ENCODE assay signal across 21 cellular contexts in genomic region chr7:2484868-2485267, GRCh38. TPM values are rescaled to one million over a fixed set of nuclear protein-coding genes. Genes with fewer than 3 reads are reported as not detected.
"Had no signal": no experiment of that assay in that cellular context is flagged by ENCODE, and none has a peak within 500 bp of the region (broad histone marks: within the 10 kb centered on the region; RNA-seq: fewer than 3 reads in every experiment).

No MANE protein-coding gene starts in this region.

- DNase-seq: activated CD4-positive, alpha-beta T cell treated with anti-CD3 and anti-CD28 coated beads, Interleukin-2, amount 10 ng/mL, durations not matched to agents 24 days and 14 days; activated CD4-positive, CD25-positive, alpha-beta regulatory T cell; activated CD8-positive, alpha-beta memory T cell treated with anti-CD3 and anti-CD28 coated beads, Interleukin-2, amount 50 U/mL, for 48 hours; activated effector memory CD4-positive, alpha-beta T cell treated with anti-CD3 and anti-CD28 coated beads, Interleukin-2, amount 50 U/mL, for 16 hours; activated T-cell treated with anti-CD3 and anti-CD28 coated beads, Interleukin-2, amount 50 U/mL, for 48 hours; adrenal gland; effector CD4-positive, alpha-beta T cell; mesenchymal stem cell; mucosa of descending colon; naive B cell; ovary; psoas muscle; T-helper 9 cell had no signal

- H3K27ac Mint-ChIP-seq: activated CD4-positive, alpha-beta T cell treated with anti-CD3 and anti-CD28 coated beads, Interleukin-2, amount 10 ng/mL, durations not matched to agents 24 days and 14 days; activated naive CD4-positive, alpha-beta T cell treated with anti-CD3 and anti-CD28 coated beads, Interleukin-2, amount 50 U/mL, for 72 hours; stimulated activated naive CD8-positive, alpha-beta T cell treated with anti-CD3 and anti-CD28 coated beads, Interleukin-15, Interleukin-2, amounts not matched to agents 100 ng/mL and 50 ng/mL, for 24 hours had no signal

- H3K36me3 Mint-ChIP-seq: naive B cell had no signal

- H3K27me3 Mint-ChIP-seq: stimulated activated naive CD8-positive, alpha-beta T cell treated with anti-CD3 and anti-CD28 coated beads, Interleukin-15, Interleukin-2, amounts not matched to agents 100 ng/mL and 50 ng/mL, for 24 hours had no signal

- ATAC-seq: activated naive CD4-positive, alpha-beta T cell treated with anti-CD3 and anti-CD28 coated beads, Interleukin-2, amount 50 U/mL, for 72 hours; esophagus mucosa; gastroesophageal sphincter; mucosa of descending colon; psoas muscle; right cardiac atrium had no signal

- H3K9me3 ChIP-seq: adrenal gland, psoas muscle had no signal

- H3K9me3 Mint-ChIP-seq: activated CD4-positive, alpha-beta T cell treated with anti-CD3 and anti-CD28 coated beads, Interleukin-2, amount 10 ng/mL, durations not matched to agents 24 days and 14 days; activated naive CD4-positive, alpha-beta T cell treated with anti-CD3 and anti-CD28 coated beads, Interleukin-2, amount 50 U/mL, for 72 hours; stimulated activated naive CD8-positive, alpha-beta T cell treated with anti-CD3 and anti-CD28 coated beads, Interleukin-15, Interleukin-2, amounts not matched to agents 100 ng/mL and 50 ng/mL, for 24 hours had no signal

- H3K4me3 Mint-ChIP-seq: activated CD4-positive, alpha-beta T cell treated with anti-CD3 and anti-CD28 coated beads, Interleukin-2, amount 10 ng/mL, durations not matched to agents 24 days and 14 days; naive B cell; stimulated activated naive CD8-positive, alpha-beta T cell treated with anti-CD3 and anti-CD28 coated beads, Interleukin-15, Interleukin-2, amounts not matched to agents 100 ng/mL and 50 ng/mL, for 24 hours had no signal

- H3K4me1 Mint-ChIP-seq: activated CD4-positive, alpha-beta T cell treated with anti-CD3 and anti-CD28 coated beads, Interleukin-2, amount 10 ng/mL, durations not matched to agents 24 days and 14 days had no signal

RNA-seq across cellular contexts. Expression of gene GRIFIN, which starts 8.7 kb away (rescaled TPM):
- total RNA-seq: activated CD4-positive, alpha-beta T cell treated with anti-CD3 and anti-CD28 coated beads, Interleukin-2, amount 10 ng/mL, durations not matched to agents 24 days and 14 days; activated naive CD4-positive, alpha-beta T cell treated with anti-CD3 and anti-CD28 coated beads, Interleukin-2, amount 50 U/mL, for 72 hours; adrenal gland; cerebellum; esophagus mucosa; gastroesophageal sphincter; liver; mucosa of descending colon; ovary; psoas muscle; right cardiac atrium; tibial nerve had no signal
